Comparison of ENCODE assay signal across 16 cellular contexts in the genomic region with DNA sequence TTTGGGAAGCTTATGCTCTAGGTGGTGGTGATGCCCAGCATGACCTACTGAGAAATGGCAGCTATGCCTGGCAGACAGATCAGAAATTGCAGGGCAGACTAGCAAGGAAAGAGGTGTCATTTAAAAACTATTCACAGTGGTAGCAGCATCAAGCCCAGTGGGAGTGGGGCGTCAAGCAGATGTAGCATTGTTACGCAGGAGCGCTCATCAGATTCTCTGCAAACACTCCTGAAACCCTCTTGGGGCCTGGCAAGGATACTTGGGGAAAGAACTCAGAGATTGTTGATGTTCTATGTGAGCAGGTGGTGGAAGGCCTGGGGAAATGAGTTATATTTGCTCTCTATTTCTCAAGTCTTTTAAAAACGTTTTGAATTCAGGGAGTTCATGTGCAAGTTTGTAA.
A peak's percentile ranks its signal among the peaks of the same experiment; 100 is the strongest.
DNase-seq lines count a peak whose midpoint lies in the region; ATAC-seq and TF ChIP-seq lines count a peak whose summit lies in the region.
"Had no signal": no experiment of that assay in that cellular context is flagged by ENCODE, and none has a peak within 500 bp of the region (broad histone marks: within the 10 kb centered on the region; RNA-seq: fewer than 3 reads in every experiment).

No MANE protein-coding gene starts in this region.

- H3K27me3 ChIP-seq in HUES64 (ENCODE audit: insufficient read depth, low read length) (no peaks in the 10 kb centered on the region), endodermal cell (ENCODE audit: control insufficient read depth, insufficient read depth, low read length, poor library complexity, severe bottlenecking) (no peaks in the 10 kb centered on the region), gastrocnemius medialis (peaks cover 0 to 2% (median 0%) of the 10 kb centered on the region in 3 donors)
- H3K27me3 ChIP-seq: BLaER1 treated with 17β-estradiol and CSF1 and Interleukin-3, amounts not matched to agents 10 nM and 100 nM had no signal

- H3K4me3 ChIP-seq in HUES64 (ENCODE audit: low read length) (no peak overlapping the region), endodermal cell (ENCODE audit: low read length) (no peak overlapping the region), gastrocnemius medialis (no peak overlapping the region)
- H3K4me3 ChIP-seq: BLaER1 treated with 17β-estradiol and CSF1 and Interleukin-3, amounts not matched to agents 10 nM and 100 nM; HAP-1; K562; PC-9 had no signal

- TF ChIP-seq CTCF in endodermal cell (conservative IDR thresholded peaks at IDR 0.05) (no peak), gastrocnemius medialis (IDR thresholded peaks at IDR 0.05 in 4 of 5, conservative IDR thresholded peaks at IDR 0.05 in 1 of 5) (no peak)

- 43% methylated on average over 4 of the region's 4 CpGs for WGBS in HUES64
- 36 to 60% methylated on average over 2 to 4 of the region's 4 CpGs for WGBS in endodermal cell (ENCODE audit: insufficient coverage in 1 of 2, insufficient read length in 1 of 2), 2 experiments

- H3K36me3 Mint-ChIP-seq in endodermal cell (ENCODE audit: low read depth) = no peaks in the 10 kb centered on the region

- H3K27ac ChIP-seq in HUES64 (ENCODE audit: low read depth, low read length) = peak overlapping the region; percentile 50; the same call in 1 of the 2 replicates
- H3K27ac ChIP-seq in endodermal cell (ENCODE audit: low read depth, low read length) = no peak overlapping the region
- no peak overlapping the region for H3K27ac ChIP-seq in gastrocnemius medialis
- H3K27ac ChIP-seq: 22Rv1; BLaER1 treated with 17β-estradiol and CSF1 and Interleukin-3, amounts not matched to agents 10 nM and 100 nM; PC-9 had no signal

- peaks cover 32% of the 10 kb centered on the region for H3K4me1 ChIP-seq in HUES64 (ENCODE audit: insufficient read depth, low read length)
- H3K4me1 ChIP-seq in endodermal cell (ENCODE audit: control insufficient read depth, insufficient read depth, low read length) = peaks cover 5% of the 10 kb centered on the region
- no peaks in the 10 kb centered on the region for H3K4me1 ChIP-seq in gastrocnemius medialis

- DNase-seq in DMS53 (lab: John Stamatoyannopoulos, UW) = peak; percentile 17
- DNase-seq in DMS53 treated with DMSO at 0.1 percent for 48 hours (lab: John Stamatoyannopoulos, UW; ENCODE audit: unreplicated experiment) = no peak
- peak; percentile 69 for DNase-seq in endodermal cell
- DNase-seq in gastrocnemius medialis = peak in 1 of 2 donors; percentile 45
- no peak for DNase-seq in NCI-H524 (lab: John Stamatoyannopoulos, UW)
- DNase-seq in NCI-H526 treated with DMSO at 0.1 percent for 48 hours (lab: John Stamatoyannopoulos, UW) = no peak
- DNase-seq: DMS 273 treated with DMSO at 0.1 percent for 48 hours, NCI-H1694 treated with DMSO at 0.1 percent for 48 hours, NCI-H524 treated with DMSO at 0.1 percent for 48 hours, PC-9 had no signal

- no peak overlapping the region for H3K27ac Mint-ChIP-seq in endodermal cell

- TF ChIP-seq POLR2A in gastrocnemius medialis (IDR thresholded peaks at IDR 0.05) = no peak

- intact Hi-C loops in gastrocnemius medialis (cut with DNase I; ENCODE audit: low total_unique reads) = no loop called here

- no peak overlapping the region for H3K4me3 Mint-ChIP-seq in endodermal cell

- no peaks in the 10 kb centered on the region for H3K36me3 ChIP-seq in HUES64 (ENCODE audit: insufficient read depth, low read length)
- H3K36me3 ChIP-seq in endodermal cell (ENCODE audit: control insufficient read depth, insufficient read depth, low read length) = no peaks in the 10 kb centered on the region
- H3K36me3 ChIP-seq in gastrocnemius medialis = no peaks in the 10 kb centered on the region
- H3K36me3 ChIP-seq: BLaER1 treated with 17β-estradiol and CSF1 and Interleukin-3, amounts not matched to agents 10 nM and 100 nM; HAP-1 had no signal

- peaks cover 24% of the 10 kb centered on the region for H3K9me3 Mint-ChIP-seq in endodermal cell

- in situ Hi-C loops in gastrocnemius medialis (cut with MboI; ENCODE audit: low sequenced_read_pairs in 4 of 4) = no loop called here

- no peaks in the 10 kb centered on the region for H3K27me3 Mint-ChIP-seq in endodermal cell (ENCODE audit: insufficient read depth)

- peaks cover 18% of the 10 kb centered on the region for H3K4me1 Mint-ChIP-seq in endodermal cell

- H3K9ac ChIP-seq in HUES64 (ENCODE audit: low read depth, low read length) = no peak overlapping the region
- no peak overlapping the region for H3K9ac ChIP-seq in endodermal cell (ENCODE audit: extremely low read depth, low read length, poor library complexity, severe bottlenecking)
- H3K9ac ChIP-seq: BLaER1 treated with 17β-estradiol and CSF1 and Interleukin-3, amounts not matched to agents 10 nM and 100 nM had no signal

- H3K9me3 ChIP-seq in HUES64 (ENCODE audit: insufficient read depth, low read depth, low read length) (peaks cover 21% of the 10 kb centered on the region), endodermal cell (ENCODE audit: control insufficient read depth, low read length) (peaks cover 26% of the 10 kb centered on the region), gastrocnemius medialis (no peaks in the 10 kb centered on the region)
- H3K9me3 ChIP-seq: HAP-1 had no signal

- ATAC-seq in gastrocnemius medialis (peak; percentile 24 to 52), HG03460 (IDR thresholded peaks at IDR 0.05; ENCODE audit: unreplicated experiment) (no peak)
- ATAC-seq: K562 had no signal

Comparison
In these comparisons a context has a peak if more than half of its experiments do, and no peak if none do; other contexts are left out.
1. DNase-seq: peak in DMS53 (single experiment) and endodermal cell (single experiment); none in DMS53 treated with DMSO at 0.1 percent for 48 hours (single experiment), NCI-H524 (0 of 2) and NCI-H526 treated with DMSO at 0.1 percent for 48 hours (single experiment).